8 cellular contexts compared by ENCODE assay signal in genomic region chr14:54881235-54881760, GRCh38. TPM values are rescaled to one million over a fixed set of nuclear protein-coding genes. Genes with fewer than 3 reads are reported as not detected.
DNase-seq lines count a peak whose midpoint lies in the region; ATAC-seq and TF ChIP-seq lines count a peak whose summit lies in the region.

No MANE protein-coding gene starts in this region.

- intact Hi-C loops in Right ventricle myocardium inferior (cut with DNase I) (no loop called here), cardiac septum (cut with DNase I) (no loop called here), esophagus squamous epithelium (cut with DNase I) (no loop called here)

- peak; percentile 72 for ATAC-seq in Right ventricle myocardium inferior
- peak; percentile 66 for ATAC-seq in HG02885 (IDR thresholded peaks at IDR 0.05; ENCODE audit: poor library complexity, unreplicated experiment)

- peaks cover 5 to 31% (median 16%) of the 10 kb centered on the region in 3 donors for H3K4me1 ChIP-seq in esophagus squamous epithelium

- WGBS in esophagus squamous epithelium, 2 donors = 2 to 3% methylated on average over 6 of the region's 6 CpGs

- DNase-seq in Right ventricle myocardium inferior (ENCODE audit: missing footprints) (no peak), cardiac septum (ENCODE audit: low spot score) (no peak), esophagus squamous epithelium (lab: John Stamatoyannopoulos, UW) (no peak), pons (ENCODE audit: low spot score) (peak; percentile 66), NCI-H2196 treated with DMSO at 0.1 percent for 48 hours (lab: John Stamatoyannopoulos, UW; ENCODE audit: unreplicated experiment) (no peak), NCI-H1417 (lab: John Stamatoyannopoulos, UW) (no peak)

- peaks cover 16% of the 10 kb centered on the region for H3K36me3 Mint-ChIP-seq in T-helper 1 cell treated with Interleukin-12 subunit alpha and Interleukin-12 subunit beta and Interleukin-4 antibody, amounts not matched to agents 30 μg/mL and 1 μg/mL, for 36 hours (ENCODE audit: low read depth)

- H3K27me3 Mint-ChIP-seq in T-helper 1 cell treated with Interleukin-12 subunit alpha and Interleukin-12 subunit beta and Interleukin-4 antibody, amounts not matched to agents 30 μg/mL and 1 μg/mL, for 36 hours (ENCODE audit: low read depth) = no peaks in the 10 kb centered on the region

- peak overlapping the region; percentile 92 for H3K4me3 Mint-ChIP-seq in T-helper 1 cell treated with Interleukin-12 subunit alpha and Interleukin-12 subunit beta and Interleukin-4 antibody, amounts not matched to agents 30 μg/mL and 1 μg/mL, for 36 hours

- TF ChIP-seq POLR2A in esophagus squamous epithelium (IDR thresholded peaks at IDR 0.05) = peak in 1 of 4 donors; percentile 12

- H3K27ac Mint-ChIP-seq in T-helper 1 cell treated with Interleukin-12 subunit alpha and Interleukin-12 subunit beta and Interleukin-4 antibody, amounts not matched to agents 30 μg/mL and 1 μg/mL, for 36 hours = peak overlapping the region; percentile 97

- peak overlapping the region; percentile 14 to 63 (median 42) for H3K4me3 ChIP-seq in esophagus squamous epithelium

- no peaks in the 10 kb centered on the region for H3K27me3 ChIP-seq in esophagus squamous epithelium

- H3K9me3 Mint-ChIP-seq in T-helper 1 cell treated with Interleukin-12 subunit alpha and Interleukin-12 subunit beta and Interleukin-4 antibody, amounts not matched to agents 30 μg/mL and 1 μg/mL, for 36 hours = no peaks in the 10 kb centered on the region

- H3K27ac ChIP-seq in esophagus squamous epithelium = peak overlapping the region; percentile 73 to 80 (median 76)

- H3K9me3 ChIP-seq in esophagus squamous epithelium = no peaks in the 10 kb centered on the region

- peaks cover 48% of the 10 kb centered on the region for H3K4me1 Mint-ChIP-seq in T-helper 1 cell treated with Interleukin-12 subunit alpha and Interleukin-12 subunit beta and Interleukin-4 antibody, amounts not matched to agents 30 μg/mL and 1 μg/mL, for 36 hours (ENCODE audit: low read depth)

- no peak for TF ChIP-seq CTCF in esophagus squamous epithelium (IDR thresholded peaks at IDR 0.05)

- no peaks in the 10 kb centered on the region for H3K36me3 ChIP-seq in esophagus squamous epithelium

RNA-seq across cellular contexts. Expression of gene GCH1, which starts 21.3 kb away (rescaled TPM):
- total RNA-seq in Right ventricle myocardium inferior (2.4 TPM), cardiac septum (2.6 TPM), esophagus squamous epithelium (10 to 100 TPM in 3 of 4 donors, 1 to 10 TPM in 1; 9.3 to 19.8 (median 15.5) TPM)
